Comparison of ENCODE assay signal across 1 cellular context in the genomic region with DNA sequence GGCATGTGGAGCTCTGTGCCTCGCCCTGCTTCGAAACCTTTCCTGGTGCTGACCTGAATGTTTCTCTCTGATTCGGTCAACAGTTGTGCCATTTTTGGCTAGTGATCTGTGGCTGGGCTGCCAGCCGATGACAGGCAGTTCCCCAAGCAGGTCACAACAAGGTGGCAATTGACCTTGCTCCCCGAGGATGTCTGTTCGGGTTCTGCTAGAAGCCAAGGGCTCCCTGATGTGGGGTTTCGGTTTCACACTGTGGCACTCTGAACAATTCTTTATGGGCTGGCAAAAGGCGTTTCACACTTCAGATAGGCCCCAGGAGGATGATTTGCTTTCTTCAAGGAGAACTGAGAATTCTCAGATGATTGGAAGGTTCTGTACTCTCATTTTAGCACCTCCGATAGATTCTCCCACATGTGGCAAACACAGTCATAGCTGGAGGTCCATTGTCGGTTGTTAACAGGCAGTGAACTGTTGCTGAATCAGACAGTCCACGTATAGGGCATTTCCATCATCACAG.
TF ChIP-seq lines count a peak whose summit lies in the region.

No MANE protein-coding gene starts in this region.

TF ChIP-seq in GM12878, 131 proteins besides CTCF, POLR2A, EP300 and RAD21 (continued from another document):
- TF ChIP-seq E2F4 (IDR thresholded peaks at IDR 0.05; ENCODE audit: low read depth, low read length) (no peak), HCFC1 (IDR thresholded peaks at IDR 0.05; ENCODE audit: low read length) (no peak), NFXL1 (IDR thresholded peaks at IDR 0.05; ENCODE audit: borderline replicate concordance) (no peak), SRF (IDR thresholded peaks at IDR 0.05; ENCODE audit: low read depth in 2 of 2, low read length in 2 of 2) (no peak), E2F8 (IDR thresholded peaks at IDR 0.05; ENCODE audit: low read depth, partially characterized antibody) (no peak), IKZF2 (IDR thresholded peaks at IDR 0.05) (peak; percentile 68 to 82), BMI1 (IDR thresholded peaks at IDR 0.05; ENCODE audit: borderline replicate concordance) (peak; percentile 54; the same call in 1 of the 2 replicates), IKZF1 (conservative IDR thresholded peaks at IDR 0.05) (peak; percentile 75), RBBP5 (conservative IDR thresholded peaks at IDR 0.05) (no peak), IRF4 (IDR thresholded peaks at IDR 0.05; ENCODE audit: low read depth, low read length) (peak; percentile 90), RUNX3 (IDR thresholded peaks at IDR 0.05; ENCODE audit: low read length) (peak; percentile 79), TCF3 (IDR thresholded peaks at IDR 0.05; ENCODE audit: borderline replicate concordance, insufficient read depth, low read depth, low read length) (no peak), MTA2 (IDR thresholded peaks at IDR 0.05; ENCODE audit: low read depth) (peak; percentile 90), ZNF274 (IDR thresholded peaks at IDR 0.05; ENCODE audit: insufficient read depth, insufficient read length) (no peak), SPI1 (IDR thresholded peaks at IDR 0.05; ENCODE audit: borderline replicate concordance, insufficient read depth, low read depth, low read length) (peak; percentile 73), SIX5 (IDR thresholded peaks at IDR 0.05; ENCODE audit: low read depth, low read length, severe bottlenecking) (no peak), YBX1 (IDR thresholded peaks at IDR 0.05) (no peak), HDAC6 (IDR thresholded peaks at IDR 0.05; ENCODE audit: unreplicated experiment) (no peak), SMAD1 (IDR thresholded peaks at IDR 0.05; ENCODE audit: low read depth, partially characterized antibody) (no peak), BHLHE40 (IDR thresholded peaks at IDR 0.05; ENCODE audit: borderline replicate concordance in 1 of 2, low read depth in 2 of 2, low read length in 1 of 2) (peak in 1 of 2 experiments; percentile 45; a peak in 1 of 4 replicates), PAX5 (IDR thresholded peaks at IDR 0.05; ENCODE audit: borderline replicate concordance, low read depth, low read length) (peak; percentile 90), DPF2 (IDR thresholded peaks at IDR 0.05) (peak; percentile 84), RFX5 (IDR thresholded peaks at IDR 0.05; ENCODE audit: low read depth, low read length) (no peak), RCOR1 (conservative IDR thresholded peaks at IDR 0.05; ENCODE audit: low read depth, low read length) (no peak), EED (IDR thresholded peaks at IDR 0.05; ENCODE audit: low read depth) (0 out of 2 replicates have a peak, but pooled peaks have one; percentile 34), SKIL (IDR thresholded peaks at IDR 0.05; ENCODE audit: low read depth, poor library complexity, severe bottlenecking) (peak; percentile 75), MEF2B (IDR thresholded peaks at IDR 0.05; ENCODE audit: partially characterized antibody, poor library complexity, severe bottlenecking) (peak; percentile 90), STAT1 (conservative IDR thresholded peaks at IDR 0.05) (no peak), ETV6 (conservative IDR thresholded peaks at IDR 0.05 in 1 of 2, IDR thresholded peaks at IDR 0.05 in 1 of 2; ENCODE audit: borderline replicate concordance in 1 of 2, low read depth in 1 of 2) (no peak), STAT3 (IDR thresholded peaks at IDR 0.05; ENCODE audit: low read depth, low read length) (no peak), RAD51 (IDR thresholded peaks at IDR 0.05) (no peak), GATAD2B (conservative IDR thresholded peaks at IDR 0.05; ENCODE audit: low read depth) (0 out of 2 replicates have a peak, but pooled peaks have one; percentile 74), JUND (IDR thresholded peaks at IDR 0.05; ENCODE audit: low read depth, low read length) (no peak), SMAD5 (IDR thresholded peaks at IDR 0.05; ENCODE audit: low read depth) (no peak), RELA (IDR thresholded peaks at IDR 0.05; ENCODE audit: borderline replicate concordance, partially characterized antibody) (no peak), JUNB (IDR thresholded peaks at IDR 0.05) (peak; percentile 64), SREBF1 (IDR thresholded peaks at IDR 0.05; ENCODE audit: low read length) (no peak)
- TF ChIP-seq, protein P1, sequence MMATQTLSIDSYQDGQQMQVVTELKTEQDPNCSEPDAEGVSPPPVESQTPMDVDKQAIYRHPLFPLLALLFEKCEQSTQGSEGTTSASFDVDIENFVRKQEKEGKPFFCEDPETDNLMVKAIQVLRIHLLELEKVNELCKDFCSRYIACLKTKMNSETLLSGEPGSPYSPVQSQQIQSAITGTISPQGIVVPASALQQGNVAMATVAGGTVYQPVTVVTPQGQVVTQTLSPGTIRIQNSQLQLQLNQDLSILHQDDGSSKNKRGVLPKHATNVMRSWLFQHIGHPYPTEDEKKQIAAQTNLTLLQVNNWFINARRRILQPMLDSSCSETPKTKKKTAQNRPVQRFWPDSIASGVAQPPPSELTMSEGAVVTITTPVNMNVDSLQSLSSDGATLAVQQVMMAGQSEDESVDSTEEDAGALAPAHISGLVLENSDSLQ (IDR thresholded peaks at IDR 0.05), result peak; percentile 54
- TF ChIP-seq, protein P2, sequence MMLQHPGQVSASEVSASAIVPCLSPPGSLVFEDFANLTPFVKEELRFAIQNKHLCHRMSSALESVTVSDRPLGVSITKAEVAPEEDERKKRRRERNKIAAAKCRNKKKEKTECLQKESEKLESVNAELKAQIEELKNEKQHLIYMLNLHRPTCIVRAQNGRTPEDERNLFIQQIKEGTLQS (IDR thresholded peaks at IDR 0.05; ENCODE audit: borderline replicate concordance, extremely low read depth, low read depth, low read length), result no peak
- TF ChIP-seq, protein P3, sequence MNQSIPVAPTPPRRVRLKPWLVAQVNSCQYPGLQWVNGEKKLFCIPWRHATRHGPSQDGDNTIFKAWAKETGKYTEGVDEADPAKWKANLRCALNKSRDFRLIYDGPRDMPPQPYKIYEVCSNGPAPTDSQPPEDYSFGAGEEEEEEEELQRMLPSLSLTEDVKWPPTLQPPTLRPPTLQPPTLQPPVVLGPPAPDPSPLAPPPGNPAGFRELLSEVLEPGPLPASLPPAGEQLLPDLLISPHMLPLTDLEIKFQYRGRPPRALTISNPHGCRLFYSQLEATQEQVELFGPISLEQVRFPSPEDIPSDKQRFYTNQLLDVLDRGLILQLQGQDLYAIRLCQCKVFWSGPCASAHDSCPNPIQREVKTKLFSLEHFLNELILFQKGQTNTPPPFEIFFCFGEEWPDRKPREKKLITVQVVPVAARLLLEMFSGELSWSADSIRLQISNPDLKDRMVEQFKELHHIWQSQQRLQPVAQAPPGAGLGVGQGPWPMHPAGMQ (IDR thresholded peaks at IDR 0.05; ENCODE audit: borderline replicate concordance), result no peak
